13 cellular contexts compared by ENCODE assay signal in the genomic region with DNA sequence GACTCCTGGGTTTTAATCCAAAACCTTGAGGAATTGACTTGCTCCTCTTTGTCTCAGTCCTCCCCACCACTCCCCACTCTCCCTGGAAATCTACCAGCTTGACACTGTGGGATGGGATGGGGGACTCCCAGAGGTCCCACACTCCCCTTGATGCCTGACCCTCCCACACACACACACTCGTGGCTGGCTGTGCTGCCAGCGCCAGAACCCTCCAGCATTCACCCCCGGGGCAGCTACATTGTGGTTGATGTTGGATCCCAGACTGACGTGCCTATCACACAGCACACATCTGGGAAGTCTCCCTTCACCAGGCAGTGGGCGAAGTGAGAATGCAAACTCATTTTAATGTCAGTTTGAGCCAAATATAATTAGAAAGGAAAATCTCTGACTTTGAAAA. TPM values are rescaled to one million over a fixed set of nuclear protein-coding genes. Genes with fewer than 3 reads are reported as not detected.
DNase-seq lines count a peak whose midpoint lies in the region; ATAC-seq and TF ChIP-seq lines count a peak whose summit lies in the region.
"Had no signal": no experiment of that assay in that cellular context is flagged by ENCODE, and none has a peak within 500 bp of the region (broad histone marks: within the 10 kb centered on the region; RNA-seq: fewer than 3 reads in every experiment).

No MANE protein-coding gene starts in this region.

- H3K9me3 ChIP-seq in suprapubic skin, result no peaks in the 10 kb centered on the region
- H3K9me3 ChIP-seq: body of pancreas had no signal

- H3K4me1 ChIP-seq in suprapubic skin, result peaks cover 52% of the 10 kb centered on the region

- no peak for TF ChIP-seq CTCF in HFFc6 (IDR thresholded peaks at IDR 0.05)
- TF ChIP-seq CTCF in MCF 10A (IDR thresholded peaks at IDR 0.05; ENCODE audit: unreplicated experiment), result no peak
- TF ChIP-seq CTCF in suprapubic skin (IDR thresholded peaks at IDR 0.05), result no peak

- no peak for TF ChIP-seq POLR2A in suprapubic skin (IDR thresholded peaks at IDR 0.05)

- H3K4me3 ChIP-seq in suprapubic skin, result no peak overlapping the region
- H3K4me3 ChIP-seq: body of pancreas had no signal

- 15% methylated on average over 5 of the region's 5 CpGs for whole genome bisulfite sequencing in suprapubic skin

- TF ChIP-seq EP300 in suprapubic skin (IDR thresholded peaks at IDR 0.05), result no peak

- H3K9me3 Mint-ChIP-seq in HFFc6, result no peaks in the 10 kb centered on the region
- H3K9me3 Mint-ChIP-seq in MCF 10A (ENCODE audit: unreplicated experiment), result no peaks in the 10 kb centered on the region
- no peaks in the 10 kb centered on the region for H3K9me3 Mint-ChIP-seq in activated naive CD4-positive, alpha-beta T cell treated with anti-CD3 and anti-CD28 coated beads for 36 hours

- no peaks in the 10 kb centered on the region for H3K27me3 ChIP-seq in suprapubic skin
- H3K27me3 ChIP-seq: body of pancreas had no signal

- DNase-seq in HFFc6 (peak; percentile 57), MCF 10A (ENCODE audit: unreplicated experiment) (peak; percentile 47), kidney tubule cell (ENCODE audit: low spot score) (peak; percentile 48), suprapubic skin (ENCODE audit: low spot score in 2 of 2) (no peak), left colon (no peak)
- DNase-seq in activated naive CD4-positive, alpha-beta T cell treated with anti-CD3 and anti-CD28 coated beads for 36 hours, result no peak
- DNase-seq in activated effector memory CD4-positive, alpha-beta T cell treated with anti-CD3 and anti-CD28 coated beads, Interleukin-2, amount 50 U/mL, for 16 hours, result no peak
- DNase-seq: body of pancreas, COR-L47, NCI-H2081 treated with DMSO at 0.1 percent for 48 hours, nucleus accumbens had no signal

- ATAC-seq in GM18907 (IDR thresholded peaks at IDR 0.05; ENCODE audit: unreplicated experiment), result no peak
- no peak for ATAC-seq in left colon
- ATAC-seq: HCT116 had no signal

- peak overlapping the region; percentile 19 for H3K27ac ChIP-seq in suprapubic skin
- H3K27ac ChIP-seq: body of pancreas had no signal

- peaks cover 5% of the 10 kb centered on the region for H3K27me3 Mint-ChIP-seq in HFFc6 (ENCODE audit: insufficient read depth)
- no peaks in the 10 kb centered on the region for H3K27me3 Mint-ChIP-seq in MCF 10A (ENCODE audit: insufficient read depth, unreplicated experiment)
- H3K27me3 Mint-ChIP-seq in activated naive CD4-positive, alpha-beta T cell treated with anti-CD3 and anti-CD28 coated beads for 36 hours (ENCODE audit: low read depth), result peaks cover 8% of the 10 kb centered on the region

- H3K36me3 Mint-ChIP-seq in HFFc6 (ENCODE audit: low read depth) (peaks cover 22% of the 10 kb centered on the region; the same call in 1 of the 2 replicates), MCF 10A (ENCODE audit: insufficient read depth, unreplicated experiment) (peaks cover 4% of the 10 kb centered on the region)
- H3K36me3 Mint-ChIP-seq in activated naive CD4-positive, alpha-beta T cell treated with anti-CD3 and anti-CD28 coated beads for 36 hours (ENCODE audit: low read depth), result no peaks in the 10 kb centered on the region

- CTCF ChIA-PET in MCF 10A (lab: Yijun Ruan, JAX), result interaction anchor here (0.7 to 26.2 kb wide), 6 partner anchors 8 to 121 kb away, joined by 3 to 494 read pairs (median 12); a partner anchor contains a TSS
- CTCF ChIA-PET in activated naive CD4-positive, alpha-beta T cell treated with anti-CD3 and anti-CD28 coated beads for 36 hours (lab: Charles Lee), result interaction anchor here (0.6 kb wide), 1 partner anchor 12 kb away, joined by 5 read pairs; no protein-coding TSS in a partner anchor

- BruUV-seq in MCF 10A (replicated peaks; lab: Mats Ljungman, UMichigan), result no TSS peak

- H3K27ac Mint-ChIP-seq in HFFc6 (peak overlapping the region; percentile 97), MCF 10A (ENCODE audit: low read depth, unreplicated experiment) (peak overlapping the region; percentile 79)
- no peak overlapping the region for H3K27ac Mint-ChIP-seq in activated naive CD4-positive, alpha-beta T cell treated with anti-CD3 and anti-CD28 coated beads for 36 hours

- no peaks in the 10 kb centered on the region for H3K36me3 ChIP-seq in suprapubic skin

- H3K4me1 Mint-ChIP-seq in HFFc6 (ENCODE audit: low read depth) (peaks cover 100% of the 10 kb centered on the region), MCF 10A (ENCODE audit: insufficient read depth, unreplicated experiment) (peaks cover 87% of the 10 kb centered on the region)
- no peaks in the 10 kb centered on the region for H3K4me1 Mint-ChIP-seq in activated naive CD4-positive, alpha-beta T cell treated with anti-CD3 and anti-CD28 coated beads for 36 hours (ENCODE audit: low read depth)

- POLR2A ChIA-PET in MCF 10A (lab: Yijun Ruan, JAX), result interaction anchor here (0.7 to 14.0 kb wide), 3 partner anchors 8 to 83 kb away, joined by 3 to 245 read pairs (median 12); no protein-coding TSS in a partner anchor

- H3K4me3 Mint-ChIP-seq in HFFc6, result peak overlapping the region; percentile 81
- peak overlapping the region; percentile 22 for H3K4me3 Mint-ChIP-seq in MCF 10A (ENCODE audit: unreplicated experiment)
- no peak overlapping the region for H3K4me3 Mint-ChIP-seq in activated naive CD4-positive, alpha-beta T cell treated with anti-CD3 and anti-CD28 coated beads for 36 hours

- intact Hi-C loops in MCF 10A (cut with micrococcal nuclease) (no loop called here), left colon (cut with DNase I, micrococcal nuclease) (no loop called here)
- intact Hi-C loops in activated naive CD4-positive, alpha-beta T cell treated with anti-CD3 and anti-CD28 coated beads for 36 hours (cut with micrococcal nuclease), result no loop called here

RNA-seq across cellular contexts. Expression of a gene that starts 10.0 kb away (rescaled TPM):
- total RNA-seq in HFFc6 (2021; fragmentation: NEBNext Ultra II Directional; extraction: Animal tissue kit (Norgen Biotek cat#: 25700)), result 100 to 1,000 TPM in 5 of 6 experiments, 10 to 100 TPM in 1; 99.5 to 121 (median 107) TPM
- total RNA-seq in MCF 10A (2022), result 73.6 and 101 TPM in 2 replicates
- total RNA-seq in suprapubic skin, result 10 to 100 TPM; 12.5 to 18.9 (median 15.5) TPM
- total RNA-seq in activated naive CD4-positive, alpha-beta T cell treated with anti-CD3 and anti-CD28 coated beads for 36 hours, result under 1 TPM in 1 of 2 experiments, not detected in 1; 0.05 TPM
- total RNA-seq in left colon, result 1 to 10 TPM; 5.6 to 9.2 TPM

Comparison
In these comparisons a context has a peak if more than half of its experiments do, and no peak if none do; other contexts are left out.
1. DNase-seq: peak in HFFc6 (single experiment), MCF 10A (single experiment) and kidney tubule cell (single experiment); none in suprapubic skin (0 of 2), activated naive CD4-positive, alpha-beta T cell treated with anti-CD3 and anti-CD28 coated beads for 36 hours (single experiment), left colon (0 of 2) and activated effector memory CD4-positive, alpha-beta T cell treated with anti-CD3 and anti-CD28 coated beads, Interleukin-2, amount 50 U/mL, for 16 hours (single experiment).
2. RNA of a gene that starts 10.0 kb away (total RNA-seq): 99.5 to 121 TPM in HFFc6, 73.6 to 101 TPM in MCF 10A, 12.5 to 18.9 TPM in suprapubic skin and 5.6 to 9.2 TPM in left colon; 0.05 TPM in activated naive CD4-positive, alpha-beta T cell treated with anti-CD3 and anti-CD28 coated beads for 36 hours; every median in the first group is over 4 times any median in the second.